Comparison of ENCODE assay signal across 1 cellular context in the genomic region with DNA sequence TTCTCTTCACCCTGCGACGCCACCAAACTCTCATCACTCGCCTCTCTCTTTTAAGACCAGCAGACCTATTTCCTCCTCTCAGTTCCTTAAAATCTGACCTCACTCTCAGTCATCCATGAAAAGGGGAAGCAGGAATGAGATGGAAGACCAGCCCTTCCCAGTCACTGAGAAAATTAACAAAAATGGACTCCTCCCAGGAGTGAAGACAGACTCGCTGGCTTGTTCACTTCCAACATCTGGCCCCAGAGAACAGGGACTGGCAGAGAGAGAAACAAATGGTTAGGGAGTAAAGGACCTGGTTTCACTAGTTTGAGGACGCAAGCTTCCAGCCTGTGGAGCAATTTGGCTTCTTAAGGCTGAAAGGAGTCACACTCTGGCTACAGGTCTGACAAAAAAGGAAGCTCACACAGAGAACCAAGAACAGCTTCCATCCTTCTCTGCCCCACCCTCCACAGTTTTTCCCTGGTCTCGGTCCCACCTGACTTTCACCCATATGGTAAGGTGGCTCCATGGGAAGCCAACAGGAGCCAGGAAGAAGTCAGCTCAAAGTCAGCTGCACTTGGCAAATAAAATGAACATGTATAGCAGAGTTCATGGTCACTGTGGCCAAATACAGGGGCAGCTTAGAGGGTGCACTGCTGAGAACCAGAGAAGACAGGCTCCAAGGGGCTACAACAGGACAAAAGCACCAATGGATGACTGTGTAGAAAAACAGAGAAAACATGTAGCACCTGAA.
TF ChIP-seq lines count a peak whose summit lies in the region.

No MANE protein-coding gene starts in this region.

TF ChIP-seq in GM23338, 12 proteins besides CTCF, POLR2A, EP300 and RAD21 (continued from another document):
- TF ChIP-seq REST (IDR thresholded peaks at IDR 0.05; ENCODE audit: unreplicated experiment) (no peak), EZH2 (IDR thresholded peaks at IDR 0.05; ENCODE audit: low read depth, unreplicated experiment) (no peak), CREB1 (CRISPR knock-in tag; IDR thresholded peaks at IDR 0.05; ENCODE audit: low read depth) (no peak), ZNF114 (CRISPR knock-in tag; IDR thresholded peaks at IDR 0.05) (no peak), JUNB (IDR thresholded peaks at IDR 0.05; ENCODE audit: unreplicated experiment) (no peak), STAT1 (IDR thresholded peaks at IDR 0.05; ENCODE audit: unreplicated experiment) (no peak), POLR2AphosphoS5 (IDR thresholded peaks at IDR 0.05; ENCODE audit: low read depth) (no peak), NANOG (IDR thresholded peaks at IDR 0.05; ENCODE audit: borderline replicate concordance) (no peak), EZH2phosphoT487 (IDR thresholded peaks at IDR 0.05; ENCODE audit: unreplicated experiment) (no peak)
- TF ChIP-seq, protein P1, sequence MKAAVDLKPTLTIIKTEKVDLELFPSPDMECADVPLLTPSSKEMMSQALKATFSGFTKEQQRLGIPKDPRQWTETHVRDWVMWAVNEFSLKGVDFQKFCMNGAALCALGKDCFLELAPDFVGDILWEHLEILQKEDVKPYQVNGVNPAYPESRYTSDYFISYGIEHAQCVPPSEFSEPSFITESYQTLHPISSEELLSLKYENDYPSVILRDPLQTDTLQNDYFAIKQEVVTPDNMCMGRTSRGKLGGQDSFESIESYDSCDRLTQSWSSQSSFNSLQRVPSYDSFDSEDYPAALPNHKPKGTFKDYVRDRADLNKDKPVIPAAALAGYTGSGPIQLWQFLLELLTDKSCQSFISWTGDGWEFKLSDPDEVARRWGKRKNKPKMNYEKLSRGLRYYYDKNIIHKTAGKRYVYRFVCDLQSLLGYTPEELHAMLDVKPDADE (IDR thresholded peaks at IDR 0.05) = no peak
